In genomic region chr5:76219636-76220035, GRCh38 we compare ENCODE assay signal across 35 cellular contexts.
"Had no signal": no experiment of that assay in that cellular context is flagged by ENCODE, and none has a peak within 500 bp of the region (broad histone marks: within the 10 kb centered on the region; RNA-seq: fewer than 3 reads in every experiment).

No MANE protein-coding gene starts in this region.

- H3K9me3 ChIP-seq: adrenal gland, body of pancreas had no signal

- DNase-seq: activated CD4-positive, alpha-beta memory T cell treated with anti-CD3 and anti-CD28 coated beads for 36 hours; activated CD4-positive, alpha-beta T cell treated with anti-CD3 and anti-CD28 coated beads for 36 hours; activated CD4-positive, alpha-beta T cell treated with anti-CD3 and anti-CD28 coated beads, Interleukin-2, amount 10 ng/mL, durations not matched to agents 24 days and 14 days; activated CD4-positive, CD25-positive, alpha-beta regulatory T cell; activated CD4-positive, CD25-positive, alpha-beta regulatory T cell treated with anti-CD3 and anti-CD28 coated beads, Interleukin-2, amount 50 U/mL, for 72 hours; activated CD8-positive, alpha-beta memory T cell treated with anti-CD3 and anti-CD28 coated beads, Interleukin-2, amount 10 ng/mL, durations not matched to agents 7 days and 5 days; activated CD8-positive, alpha-beta memory T cell treated with anti-CD3 and anti-CD28 coated beads, Interleukin-2, amount 50 U/mL, for 4 hours; activated CD8-positive, alpha-beta T cell treated with anti-CD3 and anti-CD28 coated beads, Interleukin-2, amount 10 ng/mL, durations not matched to agents 7 days and 5 days; activated effector memory CD4-positive, alpha-beta T cell treated with anti-CD3 and anti-CD28 coated beads, Interleukin-2, amount 50 U/mL, for 16 hours; activated naive CD4-positive, alpha-beta T cell treated with anti-CD3 and anti-CD28 coated beads for 36 hours; activated naive CD8-positive, alpha-beta T cell treated with anti-CD3 and anti-CD28 coated beads for 36 hours; activated naive CD8-positive, alpha-beta T cell treated with anti-CD3 and anti-CD28 coated beads, Interleukin-2, amount 50 U/mL, for 24 hours; activated T-cell treated with anti-CD3 and anti-CD28 coated beads, Interleukin-2, amount 50 U/mL, for 1 hour; activated T-cell treated with anti-CD3 and anti-CD28 coated beads, Interleukin-2, amount 50 U/mL, for 48 hours; adrenal gland; amygdala; aorta; body of pancreas; central memory CD4-positive, alpha-beta T cell; cerebellar nuclear complex; dorsolateral prefrontal cortex; effector memory CD4-positive, alpha-beta T cell; endodermal cell; foreskin fibroblast; head of caudate nucleus; T-helper 17 cell; T1000 had no signal

- H3K36me3 ChIP-seq: adrenal gland, cardiac muscle cell had no signal

- H3K27me3 ChIP-seq: adrenal gland, body of pancreas, cardiac muscle cell had no signal

- H3K36me3 Mint-ChIP-seq: activated CD4-positive, alpha-beta memory T cell treated with anti-CD3 and anti-CD28 coated beads for 36 hours; activated CD8-positive, alpha-beta memory T cell treated with anti-CD3 and anti-CD28 coated beads, Interleukin-2, amount 10 ng/mL, durations not matched to agents 7 days and 5 days; activated naive CD8-positive, alpha-beta T cell treated with anti-CD3 and anti-CD28 coated beads for 36 hours had no signal

- H3K27ac ChIP-seq: adrenal gland, body of pancreas, cardiac muscle cell, coronary artery, dorsolateral prefrontal cortex had no signal

- H3K27me3 Mint-ChIP-seq: activated CD4-positive, alpha-beta memory T cell treated with anti-CD3 and anti-CD28 coated beads for 36 hours; activated CD8-positive, alpha-beta memory T cell treated with anti-CD3 and anti-CD28 coated beads, Interleukin-2, amount 10 ng/mL, durations not matched to agents 7 days and 5 days; dendritic cell treated with granulocyte-macrophage colony-stimulating factor and Interleukin-4, amounts not matched to agents 40 ng/mL and 50 ng/mL, for 4 days had no signal

- FAIRE-seq: frontal cortex had no signal

- H3K27ac Mint-ChIP-seq: activated CD4-positive, alpha-beta memory T cell treated with anti-CD3 and anti-CD28 coated beads for 36 hours; activated CD4-positive, alpha-beta T cell treated with anti-CD3 and anti-CD28 coated beads for 36 hours; activated CD4-positive, alpha-beta T cell treated with anti-CD3 and anti-CD28 coated beads, Interleukin-2, amount 10 ng/mL, durations not matched to agents 24 days and 14 days; activated CD8-positive, alpha-beta memory T cell treated with anti-CD3 and anti-CD28 coated beads, Interleukin-2, amount 10 ng/mL, durations not matched to agents 7 days and 5 days; activated CD8-positive, alpha-beta T cell treated with anti-CD3 and anti-CD28 coated beads, Interleukin-2, amount 10 ng/mL, durations not matched to agents 7 days and 5 days; activated naive CD4-positive, alpha-beta T cell treated with anti-CD3 and anti-CD28 coated beads for 36 hours; activated naive CD4-positive, alpha-beta T cell treated with anti-CD3 and anti-CD28 coated beads, Interleukin-2, amount 50 U/mL, for 24 hours; activated naive CD8-positive, alpha-beta T cell treated with anti-CD3 and anti-CD28 coated beads for 36 hours; activated naive CD8-positive, alpha-beta T cell treated with anti-CD3 and anti-CD28 coated beads, Interleukin-2, amount 50 U/mL, for 24 hours; activated T-helper 1 cell treated with anti-CD3 and anti-CD28 coated beads, Interleukin-12 subunit alpha, Interleukin-12 subunit beta, Interleukin-2, Interleukin-4 antibody, amounts not matched to agents 30 ng/mL and 10 ng/mL and 1 ng/mL, durations not matched to agents 14 hours and 24 hours and 36 hours; activated T-helper 2 cell treated with anti-CD3 and anti-CD28 coated beads, Interferon-gamma antibody, Interleukin-2, Interleukin-4, amounts not matched to agents 10 μg/mL and 5 μg/mL and 100 μg/mL, durations not matched to agents 14 hours and 24 hours and 36 hours; dendritic cell treated with granulocyte-macrophage colony-stimulating factor and Interleukin-4, amounts not matched to agents 40 ng/mL and 50 ng/mL, for 4 days; endodermal cell; T-helper 17 cell; T-helper 2 cell treated with Interferon-gamma antibody and Interleukin-4, amounts not matched to agents 5 μg/mL and 100 μg/mL, for 36 hours had no signal

- H3K9me3 Mint-ChIP-seq: activated CD4-positive, alpha-beta memory T cell treated with anti-CD3 and anti-CD28 coated beads for 36 hours; activated naive CD4-positive, alpha-beta T cell treated with anti-CD3 and anti-CD28 coated beads for 36 hours; activated naive CD8-positive, alpha-beta T cell treated with anti-CD3 and anti-CD28 coated beads for 36 hours; activated naive CD8-positive, alpha-beta T cell treated with anti-CD3 and anti-CD28 coated beads, Interleukin-2, amount 50 U/mL, for 24 hours; activated T-helper 2 cell treated with anti-CD3 and anti-CD28 coated beads, Interferon-gamma antibody, Interleukin-2, Interleukin-4, amounts not matched to agents 10 μg/mL and 5 μg/mL and 100 μg/mL, durations not matched to agents 14 hours and 24 hours and 36 hours; dendritic cell treated with granulocyte-macrophage colony-stimulating factor and Interleukin-4, amounts not matched to agents 40 ng/mL and 50 ng/mL, for 4 days; endodermal cell; T-helper 2 cell treated with Interferon-gamma antibody and Interleukin-4, amounts not matched to agents 5 μg/mL and 100 μg/mL, for 36 hours had no signal

- H3K4me3 ChIP-seq: adrenal gland, body of pancreas, cardiac muscle cell, coronary artery, dorsolateral prefrontal cortex had no signal

- H3K4me3 Mint-ChIP-seq: activated CD4-positive, alpha-beta memory T cell treated with anti-CD3 and anti-CD28 coated beads for 36 hours; activated CD4-positive, alpha-beta T cell treated with anti-CD3 and anti-CD28 coated beads for 36 hours; activated CD4-positive, alpha-beta T cell treated with anti-CD3 and anti-CD28 coated beads, Interleukin-2, amount 10 ng/mL, durations not matched to agents 24 days and 14 days; activated CD8-positive, alpha-beta memory T cell treated with anti-CD3 and anti-CD28 coated beads, Interleukin-2, amount 10 ng/mL, durations not matched to agents 7 days and 5 days; activated CD8-positive, alpha-beta T cell treated with anti-CD3 and anti-CD28 coated beads, Interleukin-2, amount 10 ng/mL, durations not matched to agents 7 days and 5 days; activated naive CD4-positive, alpha-beta T cell treated with anti-CD3 and anti-CD28 coated beads for 36 hours; activated naive CD4-positive, alpha-beta T cell treated with anti-CD3 and anti-CD28 coated beads, Interleukin-2, amount 50 U/mL, for 24 hours; activated naive CD8-positive, alpha-beta T cell treated with anti-CD3 and anti-CD28 coated beads for 36 hours; activated naive CD8-positive, alpha-beta T cell treated with anti-CD3 and anti-CD28 coated beads, Interleukin-2, amount 50 U/mL, for 24 hours; activated T-helper 1 cell treated with anti-CD3 and anti-CD28 coated beads, Interleukin-12 subunit alpha, Interleukin-12 subunit beta, Interleukin-2, Interleukin-4 antibody, amounts not matched to agents 30 ng/mL and 10 ng/mL and 1 ng/mL, durations not matched to agents 14 hours and 24 hours and 36 hours; dendritic cell treated with granulocyte-macrophage colony-stimulating factor and Interleukin-4, amounts not matched to agents 40 ng/mL and 50 ng/mL, for 4 days; endodermal cell; T-helper 17 cell; T-helper 2 cell treated with Interferon-gamma antibody and Interleukin-4, amounts not matched to agents 5 μg/mL and 100 μg/mL, for 36 hours had no signal

- H3K4me1 Mint-ChIP-seq: activated CD4-positive, alpha-beta T cell treated with anti-CD3 and anti-CD28 coated beads for 36 hours; activated CD4-positive, alpha-beta T cell treated with anti-CD3 and anti-CD28 coated beads, Interleukin-2, amount 10 ng/mL, durations not matched to agents 24 days and 14 days; activated CD8-positive, alpha-beta memory T cell treated with anti-CD3 and anti-CD28 coated beads, Interleukin-2, amount 10 ng/mL, durations not matched to agents 7 days and 5 days; activated naive CD4-positive, alpha-beta T cell treated with anti-CD3 and anti-CD28 coated beads, Interleukin-2, amount 50 U/mL, for 24 hours; activated naive CD8-positive, alpha-beta T cell treated with anti-CD3 and anti-CD28 coated beads for 36 hours; activated naive CD8-positive, alpha-beta T cell treated with anti-CD3 and anti-CD28 coated beads, Interleukin-2, amount 50 U/mL, for 24 hours had no signal

- H3K4me1 ChIP-seq: adrenal gland, body of pancreas had no signal
